10 cellular contexts compared by ENCODE assay signal in the genomic region with DNA sequence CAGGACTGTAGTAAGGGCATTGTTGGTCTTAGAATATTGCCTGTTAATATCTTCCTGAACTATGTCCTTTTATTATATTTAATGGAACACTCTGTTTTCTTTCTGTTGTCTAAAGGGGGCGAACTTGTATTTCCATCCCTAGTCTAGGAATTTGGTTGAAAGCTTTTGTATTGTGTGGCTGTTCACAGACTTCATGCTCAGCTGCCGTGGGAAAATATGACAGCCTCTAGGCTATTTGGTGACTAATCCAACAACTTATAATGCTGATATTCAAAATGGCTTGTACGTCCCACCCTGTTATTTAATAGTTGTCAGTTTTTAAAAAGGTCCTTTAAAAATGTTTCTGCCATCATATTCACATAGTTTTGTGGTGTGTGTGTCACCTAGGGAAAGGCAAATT.
DNase-seq lines count a peak whose midpoint lies in the region; ATAC-seq and TF ChIP-seq lines count a peak whose summit lies in the region.
"Had no signal": no experiment of that assay in that cellular context is flagged by ENCODE, and none has a peak within 500 bp of the region (broad histone marks: within the 10 kb centered on the region; RNA-seq: fewer than 3 reads in every experiment).

No MANE protein-coding gene starts in this region.

- H3K9ac ChIP-seq in endodermal cell (ENCODE audit: extremely low read depth, low read length, poor library complexity, severe bottlenecking): no peak overlapping the region

- H3K4me3 ChIP-seq in MG63 (no peak overlapping the region), endodermal cell (ENCODE audit: low read length) (no peak overlapping the region), mesodermal cell (ENCODE audit: extremely low read depth, insufficient read depth, low read length, poor library complexity, severe bottlenecking) (no peak overlapping the region)

- ATAC-seq in HG03460 (IDR thresholded peaks at IDR 0.05; ENCODE audit: unreplicated experiment) (no peak), GM19395 (IDR thresholded peaks at IDR 0.05; ENCODE audit: unreplicated experiment) (no peak)

- H3K36me3 Mint-ChIP-seq in endodermal cell (ENCODE audit: low read depth): peaks cover 30% of the 10 kb centered on the region

- no peaks in the 10 kb centered on the region for H3K27me3 Mint-ChIP-seq in endodermal cell (ENCODE audit: insufficient read depth)

- no peak for DNase-seq in AG09319 (ENCODE audit: extremely low read depth, low read depth)
- DNase-seq in MG63: peak; percentile 25
- DNase-seq in endodermal cell: no peak
- DNase-seq in NCI-H1417 treated with DMSO at 0.1 percent for 48 hours (lab: John Stamatoyannopoulos, UW): no peak
- DNase-seq in GM20000 (ENCODE audit: low spot score): no peak
- DNase-seq: H9, NCI-H187 treated with DMSO at 0.1 percent for 48 hours had no signal

- TF ChIP-seq CTCF in AG09319 (IDR thresholded peaks at IDR 0.05; ENCODE audit: low read depth, low read length) (peak; percentile 48), endodermal cell (conservative IDR thresholded peaks at IDR 0.05) (no peak), GM20000 (IDR thresholded peaks at IDR 0.05; ENCODE audit: extremely low read depth, missing control alignments) (no peak)

- no peaks in the 10 kb centered on the region for H3K9me3 ChIP-seq in MG63
- no peaks in the 10 kb centered on the region for H3K9me3 ChIP-seq in endodermal cell (ENCODE audit: control insufficient read depth, low read length)
- no peaks in the 10 kb centered on the region for H3K9me3 ChIP-seq in mesodermal cell (ENCODE audit: control insufficient read depth, low read length)

- no peaks in the 10 kb centered on the region for H3K9me3 Mint-ChIP-seq in endodermal cell
- H3K9me3 Mint-ChIP-seq: H9 had no signal

- H3K4me1 ChIP-seq in endodermal cell (ENCODE audit: control insufficient read depth, insufficient read depth, low read length) (no peaks in the 10 kb centered on the region), mesodermal cell (ENCODE audit: control insufficient read depth, insufficient read depth, low read length, poor library complexity, severe bottlenecking) (peaks cover 5% of the 10 kb centered on the region)

- H3K36me3 ChIP-seq in MG63 (no peaks in the 10 kb centered on the region), endodermal cell (ENCODE audit: control insufficient read depth, insufficient read depth, low read length) (peaks cover 85% of the 10 kb centered on the region), mesodermal cell (ENCODE audit: control insufficient read depth, insufficient read depth, low read length) (peaks cover 25% of the 10 kb centered on the region)

- no peak overlapping the region for H3K4me3 Mint-ChIP-seq in endodermal cell
- H3K4me3 Mint-ChIP-seq: H9 had no signal

- H3K27ac Mint-ChIP-seq in endodermal cell: no peak overlapping the region
- H3K27ac Mint-ChIP-seq: H9 had no signal

- H3K27ac ChIP-seq in endodermal cell (ENCODE audit: low read depth, low read length) (peak overlapping the region; percentile 54), mesodermal cell (ENCODE audit: low read depth, low read length, severe bottlenecking) (peak overlapping the region; percentile 3)

- peaks cover 11% of the 10 kb centered on the region for H3K4me1 Mint-ChIP-seq in endodermal cell

- H3K27me3 ChIP-seq in MG63: no peaks in the 10 kb centered on the region
- no peaks in the 10 kb centered on the region for H3K27me3 ChIP-seq in endodermal cell (ENCODE audit: control insufficient read depth, insufficient read depth, low read length, poor library complexity, severe bottlenecking)

- 92% methylated on average over 3 of the region's 3 CpGs; no CpG with 5 or more reads in 1 of the 2 experiments for WGBS in endodermal cell (ENCODE audit: insufficient coverage in 1 of 2, insufficient read length in 1 of 2), 2 experiments
- no CpG with 5 or more reads among the region's 3 CpGs for WGBS in mesodermal cell (ENCODE audit: insufficient coverage in 2 of 2), 2 experiments
